Comparison of ENCODE assay signal across 8 cellular contexts in genomic region chr14:64878775-64879634, GRCh38. TPM values are rescaled to one million over a fixed set of nuclear protein-coding genes. Genes with fewer than 3 reads are reported as not detected.
DNase-seq lines count a peak whose midpoint lies in the region; ATAC-seq and TF ChIP-seq lines count a peak whose summit lies in the region.

No MANE protein-coding gene starts in this region.

- DNase-seq in NCI-H1417 (lab: John Stamatoyannopoulos, UW) (peak; percentile 66 to 75 (median 71)), NCI-H1417 treated with DMSO at 0.1 percent for 48 hours (lab: John Stamatoyannopoulos, UW) (no peak), NCI-H2171 treated with DMSO at 0.1 percent for 48 hours (lab: John Stamatoyannopoulos, UW) (peak; percentile 88), colonic mucosa (peak; percentile 20)
- DNase-seq in natural killer cell treated with Interleukin-12 subunit alpha and Interleukin-12 subunit beta and Interleukin-15 and Interleukin-18, amount 100 ng/mL, for 72 hours (ENCODE audit: low spot score): no peak
- no peak for DNase-seq in activated CD4-positive, CD25-positive, alpha-beta regulatory T cell treated with anti-CD3 and anti-CD28 coated beads, Interleukin-2, amount 50 U/mL, for 72 hours

- TF ChIP-seq CTCF in colonic mucosa (IDR thresholded peaks at IDR 0.05): no peak

- intact Hi-C loops in colonic mucosa (cut with DNase I): no loop called here

- peaks cover 0 to 5% of the 10 kb centered on the region in 2 donors for H3K4me1 Mint-ChIP-seq in natural killer cell treated with Interleukin-12 subunit alpha and Interleukin-12 subunit beta and Interleukin-15 and Interleukin-18, amount 100 ng/mL, for 72 hours (ENCODE audit: low read depth in 2 of 2)

- H3K9me3 Mint-ChIP-seq in natural killer cell treated with Interleukin-12 subunit alpha and Interleukin-12 subunit beta and Interleukin-15 and Interleukin-18, amount 100 ng/mL, for 72 hours: no peaks in the 10 kb centered on the region

- H3K36me3 ChIP-seq in colonic mucosa: no peaks in the 10 kb centered on the region

- H3K4me3 ChIP-seq in colonic mucosa: peak overlapping the region; percentile 52

- no peaks in the 10 kb centered on the region for H3K9me3 ChIP-seq in colonic mucosa

- no peak overlapping the region for H3K27ac Mint-ChIP-seq in natural killer cell treated with Interleukin-12 subunit alpha and Interleukin-12 subunit beta and Interleukin-15 and Interleukin-18, amount 100 ng/mL, for 72 hours

- H3K4me3 Mint-ChIP-seq in natural killer cell treated with Interleukin-12 subunit alpha and Interleukin-12 subunit beta and Interleukin-15 and Interleukin-18, amount 100 ng/mL, for 72 hours: peak overlapping the region; percentile 67

- peak overlapping the region in 1 of 2 donors; percentile 35 for H3K9ac ChIP-seq in colonic mucosa (ENCODE audit: low read depth in 2 of 2, low read length in 2 of 2)

- no peaks in the 10 kb centered on the region for H3K36me3 Mint-ChIP-seq in natural killer cell treated with Interleukin-12 subunit alpha and Interleukin-12 subunit beta and Interleukin-15 and Interleukin-18, amount 100 ng/mL, for 72 hours

- ATAC-seq in natural killer cell treated with Interleukin-12 subunit alpha and Interleukin-12 subunit beta and Interleukin-15 and Interleukin-18, amount 100 ng/mL, for 72 hours: peak in 1 of 2 donors; percentile 2
- ATAC-seq in GM19395 (IDR thresholded peaks at IDR 0.05; ENCODE audit: unreplicated experiment): no peak
- ATAC-seq in GM18502 (IDR thresholded peaks at IDR 0.05; ENCODE audit: poor library complexity, unreplicated experiment): no peak

- H3K27me3 Mint-ChIP-seq in natural killer cell treated with Interleukin-12 subunit alpha and Interleukin-12 subunit beta and Interleukin-15 and Interleukin-18, amount 100 ng/mL, for 72 hours: peaks cover 36 to 43% of the 10 kb centered on the region in 2 donors

- no peak overlapping the region for H3K27ac ChIP-seq in colonic mucosa

- no peaks in the 10 kb centered on the region for H3K4me1 ChIP-seq in colonic mucosa

- H3K27me3 ChIP-seq in colonic mucosa: peaks cover 17% of the 10 kb centered on the region

RNA-seq across cellular contexts. Expression of gene SPTB, which starts 0.7 kb away (rescaled TPM):
- total RNA-seq in colonic mucosa: under 1 TPM; 0.42 to 0.52 TPM
- total RNA-seq in natural killer cell treated with Interleukin-12 subunit alpha and Interleukin-12 subunit beta and Interleukin-15 and Interleukin-18, amount 100 ng/mL, for 72 hours: under 1 TPM; 0.07 to 0.14 TPM

RNA-seq across cellular contexts. Expression of gene CHURC1, which starts 35.2 kb away (rescaled TPM):
- total RNA-seq in colonic mucosa: 10 to 100 TPM; 46.5 to 57.7 TPM
- total RNA-seq in natural killer cell treated with Interleukin-12 subunit alpha and Interleukin-12 subunit beta and Interleukin-15 and Interleukin-18, amount 100 ng/mL, for 72 hours: 10 to 100 TPM; 27.8 to 38.6 TPM

Comparison
In these comparisons a context has a peak if more than half of its experiments do, and no peak if none do; other contexts are left out.
1. DNase-seq: peak in NCI-H1417 (3 of 3), NCI-H2171 treated with DMSO at 0.1 percent for 48 hours (single experiment) and colonic mucosa (single experiment); none in NCI-H1417 treated with DMSO at 0.1 percent for 48 hours (single experiment), natural killer cell treated with Interleukin-12 subunit alpha and Interleukin-12 subunit beta and Interleukin-15 and Interleukin-18, amount 100 ng/mL, for 72 hours (single experiment) and activated CD4-positive, CD25-positive, alpha-beta regulatory T cell treated with anti-CD3 and anti-CD28 coated beads, Interleukin-2, amount 50 U/mL, for 72 hours (single experiment).